Comparison of ENCODE assay signal across 8 cellular contexts in genomic region chr9:2228132-2228531, GRCh38.
DNase-seq lines count a peak whose midpoint lies in the region; TF ChIP-seq lines count a peak whose summit lies in the region.

No MANE protein-coding gene starts in this region.

- POLR2A ChIA-PET in AG04449 (lab: Yijun Ruan, JAX) = no interaction called here

- H3K79me2 ChIP-seq in OCI-LY3 (ENCODE audit: low read length) (no peaks in the 10 kb centered on the region), smooth muscle cell (ENCODE audit: low read depth) (no peaks in the 10 kb centered on the region)

- CTCF ChIA-PET in AG04449 (lab: Yijun Ruan, JAX) = no interaction called here

- H2AFZ ChIP-seq in OCI-LY3 (ENCODE audit: low read depth, low read length) = no peak overlapping the region
- H2AFZ ChIP-seq in smooth muscle cell (ENCODE audit: low read depth) = no peak overlapping the region

- H3K4me1 ChIP-seq in OCI-LY3 (ENCODE audit: low read length) = peaks cover 23% of the 10 kb centered on the region
- H3K4me1 ChIP-seq in smooth muscle cell (ENCODE audit: low read depth) = no peaks in the 10 kb centered on the region

- H3K9ac ChIP-seq in OCI-LY3 (ENCODE audit: low read length) = no peak overlapping the region
- H3K9ac ChIP-seq in smooth muscle cell (ENCODE audit: low read depth) = no peak overlapping the region

- peak; percentile 10 for TF ChIP-seq CTCF in AG04449 (IDR thresholded peaks at IDR 0.05; ENCODE audit: insufficient read depth, low read length, missing control alignments)
- peak; percentile 31 for TF ChIP-seq CTCF in GM12865 (IDR thresholded peaks at IDR 0.05; ENCODE audit: insufficient read depth, low read depth, low read length, missing control alignments)
- TF ChIP-seq CTCF in OCI-LY3 (IDR thresholded peaks at IDR 0.05; ENCODE audit: low read depth, low read length) = peak; percentile 80
- TF ChIP-seq CTCF in fibroblast of mammary gland (conservative IDR thresholded peaks at IDR 0.05; ENCODE audit: control insufficient read depth, insufficient read depth, low read depth, low read length) = peak; percentile 30
- peak; percentile 18 for TF ChIP-seq CTCF in smooth muscle cell (IDR thresholded peaks at IDR 0.05; ENCODE audit: borderline replicate concordance, insufficient read depth, poor library complexity, severe bottlenecking)

- H3F3A ChIP-seq in smooth muscle cell (ENCODE audit: low read depth) = peaks cover 3% of the 10 kb centered on the region

- no peak for DNase-seq in AG04449 (ENCODE audit: low read depth, low spot score)
- DNase-seq in GM12865 (ENCODE audit: low read depth) = peak; percentile 41
- peak; percentile 23 for DNase-seq in fibroblast of mammary gland (ENCODE audit: low read depth)
- DNase-seq in smooth muscle cell (lab: John Stamatoyannopoulos, UW; ENCODE audit: unreplicated experiment) = no peak
- no peak for DNase-seq in HK-2 (ENCODE audit: unreplicated experiment)
- DNase-seq in stimulated activated CD4-positive, alpha-beta T cell treated with anti-CD3 and anti-CD28 coated beads, Interleukin-2, amount 100 ng/mL, for 48 hours = no peak
- no peak for DNase-seq in activated gamma-delta T cell (lab: John Stamatoyannopoulos, UW)

- H3K27ac ChIP-seq in OCI-LY3 (ENCODE audit: low read length) (no peak overlapping the region), smooth muscle cell (ENCODE audit: low read depth) (no peak overlapping the region)

- no peaks in the 10 kb centered on the region for H3K27me3 ChIP-seq in OCI-LY3 (ENCODE audit: low read depth, low read length)
- no peaks in the 10 kb centered on the region for H3K27me3 ChIP-seq in smooth muscle cell (ENCODE audit: low read depth)

- H3K4me2 ChIP-seq in OCI-LY3 (ENCODE audit: low read length) (no peak overlapping the region), smooth muscle cell (no peak overlapping the region)

- H3K36me3 ChIP-seq in OCI-LY3 (replicated peaks; ENCODE audit: low read depth, low read length) (no peaks in the 10 kb centered on the region), smooth muscle cell (ENCODE audit: low read depth) (no peaks in the 10 kb centered on the region)

- H3K4me3 ChIP-seq in AG04449 (ENCODE audit: low read depth, low read length) (no peak overlapping the region), GM12865 (ENCODE audit: low read depth, low read length) (no peak overlapping the region), OCI-LY3 (ENCODE audit: low read length) (no peak overlapping the region), fibroblast of mammary gland (ENCODE audit: control insufficient read depth, low read depth, low read length) (no peak overlapping the region), smooth muscle cell (no peak overlapping the region)

- no peaks in the 10 kb centered on the region for H4K20me1 ChIP-seq in OCI-LY3 (ENCODE audit: insufficient read depth, low read length)
- no peaks in the 10 kb centered on the region for H4K20me1 ChIP-seq in smooth muscle cell (ENCODE audit: low read depth)

- 46% methylated on average over 2 of the region's 2 CpGs for WGBS in smooth muscle cell (ENCODE audit: low lambda C conversion rate)

- H3K9me3 ChIP-seq in OCI-LY3 (ENCODE audit: insufficient read depth, low read length) = no peaks in the 10 kb centered on the region
- no peaks in the 10 kb centered on the region for H3K9me3 ChIP-seq in smooth muscle cell (replicated peaks; ENCODE audit: low read depth)

Comparison
In these comparisons a context has a peak if more than half of its experiments do, and no peak if none do; other contexts are left out.
1. DNase-seq: peak in GM12865 (single experiment) and fibroblast of mammary gland (single experiment); none in AG04449 (single experiment), smooth muscle cell (single experiment), HK-2 (single experiment), stimulated activated CD4-positive, alpha-beta T cell treated with anti-CD3 and anti-CD28 coated beads, Interleukin-2, amount 100 ng/mL, for 48 hours (0 of 2) and activated gamma-delta T cell (single experiment).
2. CTCF ChIP-seq: peak in every context shown above with its lines; median percentile 80 in OCI-LY3; 31 in GM12865; 30 in fibroblast of mammary gland; 18 in smooth muscle cell; 10 in AG04449.